In genomic region chr13:44868397-44868796, GRCh38 we compare ENCODE assay signal across 12 cellular contexts.
A peak's percentile ranks its signal among the peaks of the same experiment; 100 is the strongest.
DNase-seq lines count a peak whose midpoint lies in the region; ATAC-seq and TF ChIP-seq lines count a peak whose summit lies in the region.
"Had no signal": no experiment of that assay in that cellular context is flagged by ENCODE, and none has a peak within 500 bp of the region (broad histone marks: within the 10 kb centered on the region; RNA-seq: fewer than 3 reads in every experiment).

No MANE protein-coding gene starts in this region.

- no peaks in the 10 kb centered on the region for H3K9me3 ChIP-seq in psoas muscle

- peaks cover 3% of the 10 kb centered on the region for H3K27me3 Mint-ChIP-seq in activated CD4-positive, alpha-beta memory T cell treated with anti-CD3 and anti-CD28 coated beads for 36 hours

- POLR2A ChIA-PET in activated CD4-positive, alpha-beta memory T cell treated with anti-CD3 and anti-CD28 coated beads for 36 hours (lab: Charles Lee): no interaction called here

- H3K27ac ChIP-seq in psoas muscle: peak overlapping the region; percentile 84
- H3K27ac ChIP-seq: tibial nerve had no signal

- intact Hi-C loops in psoas muscle (cut with DNase I): no loop called here
- intact Hi-C loops in activated CD4-positive, alpha-beta memory T cell treated with anti-CD3 and anti-CD28 coated beads for 36 hours (cut with micrococcal nuclease): loop anchor here (1.0 kb wide), 1 partner anchor 220 kb away; no protein-coding TSS in a partner anchor

- peaks cover 7% of the 10 kb centered on the region for H3K4me1 Mint-ChIP-seq in activated CD4-positive, alpha-beta memory T cell treated with anti-CD3 and anti-CD28 coated beads for 36 hours (ENCODE audit: low read depth)

- 86 to 93% (median 91%) methylated on average over 3 of the region's 3 CpGs for WGBS in psoas muscle, 3 donors

- peaks cover 9% of the 10 kb centered on the region for H3K9me3 Mint-ChIP-seq in activated CD4-positive, alpha-beta memory T cell treated with anti-CD3 and anti-CD28 coated beads for 36 hours

- no peak for TF ChIP-seq CTCF in psoas muscle (IDR thresholded peaks at IDR 0.05)

- no peak overlapping the region for H3K27ac Mint-ChIP-seq in activated CD4-positive, alpha-beta memory T cell treated with anti-CD3 and anti-CD28 coated beads for 36 hours
- H3K27ac Mint-ChIP-seq: T-cell had no signal

- CTCF ChIA-PET in activated CD4-positive, alpha-beta memory T cell treated with anti-CD3 and anti-CD28 coated beads for 36 hours (lab: Charles Lee): no interaction called here

- H3K4me3 ChIP-seq in psoas muscle: no peak overlapping the region
- H3K4me3 ChIP-seq: tibial nerve had no signal

- H3K36me3 ChIP-seq in psoas muscle (ENCODE audit: insufficient read depth in 1 of 2, low read depth in 1 of 2): no peaks in the 10 kb centered on the region
- H3K36me3 ChIP-seq: tibial nerve had no signal

- peak; percentile 58 for ATAC-seq in GM19468 (IDR thresholded peaks at IDR 0.05; ENCODE audit: extremely low read depth, unreplicated experiment)
- peak; percentile 75 for ATAC-seq in HG03064 (IDR thresholded peaks at IDR 0.05; ENCODE audit: low read depth, unreplicated experiment)
- no peak for ATAC-seq in psoas muscle
- ATAC-seq: T-cell had no signal

- peaks cover 21% of the 10 kb centered on the region for H3K4me1 ChIP-seq in psoas muscle
- H3K4me1 ChIP-seq: tibial nerve had no signal

- no peak overlapping the region for H3K4me3 Mint-ChIP-seq in activated CD4-positive, alpha-beta memory T cell treated with anti-CD3 and anti-CD28 coated beads for 36 hours
- H3K4me3 Mint-ChIP-seq: T-cell had no signal

- DNase-seq in NK-92 treated with Interleukin-12 subunit alpha and Interleukin-12 subunit beta, amount 100 ng/mL, for 24 hours (lab: John Stamatoyannopoulos, UW): peak; percentile 64
- DNase-seq in NK-92 (lab: John Stamatoyannopoulos, UW; ENCODE audit: unreplicated experiment) (no peak), psoas muscle (no peak), kidney glomerular epithelial cell (lab: John Stamatoyannopoulos, UW) (no peak), AG20443 (ENCODE audit: low spot score) (no peak)
- no peak for DNase-seq in activated CD4-positive, alpha-beta memory T cell treated with anti-CD3 and anti-CD28 coated beads for 36 hours
- DNase-seq: 8988T, NCI-H1436, T-cell had no signal

- H3K36me3 Mint-ChIP-seq in activated CD4-positive, alpha-beta memory T cell treated with anti-CD3 and anti-CD28 coated beads for 36 hours: no peaks in the 10 kb centered on the region
- H3K36me3 Mint-ChIP-seq: T-cell had no signal

- no peaks in the 10 kb centered on the region for H3K27me3 ChIP-seq in psoas muscle (ENCODE audit: insufficient read depth in 3 of 3, low read length in 2 of 3)
- H3K27me3 ChIP-seq: tibial nerve had no signal

Comparison
In these comparisons a context has a peak if more than half of its experiments do, and no peak if none do; other contexts are left out.
1. ATAC-seq: peak in GM19468 (single experiment) and HG03064 (single experiment); none in psoas muscle (0 of 4).